15 cellular contexts compared by ENCODE assay signal in genomic region chr4:56861365-56861764, GRCh38. TPM values are rescaled to one million over a fixed set of nuclear protein-coding genes. Genes with fewer than 3 reads are reported as not detected.
DNase-seq lines count a peak whose midpoint lies in the region; ATAC-seq lines count a peak whose summit lies in the region.
"Had no signal": no experiment of that assay in that cellular context is flagged by ENCODE, and none has a peak within 500 bp of the region (broad histone marks: within the 10 kb centered on the region; RNA-seq: fewer than 3 reads in every experiment).

No MANE protein-coding gene starts in this region.

- 0 out of 2 replicates have a peak overlapping the region, but pooled peaks have one; percentile 13 for H3K27ac ChIP-seq in HUES64 (ENCODE audit: low read depth, low read length)
- H3K27ac ChIP-seq: adrenal gland, C4-2B, spleen, WERI-Rb-1 had no signal

- WGBS in HUES64, result 26% methylated on average over 1 of the region's 1 CpG

- no peak for ATAC-seq in GM19035 (IDR thresholded peaks at IDR 0.05; ENCODE audit: unreplicated experiment)
- ATAC-seq: left lobe of liver, Panc1 had no signal

- no peaks in the 10 kb centered on the region for H3K27me3 ChIP-seq in HUES64 (ENCODE audit: insufficient read depth, low read length)
- H3K27me3 ChIP-seq: adrenal gland, spleen had no signal

- H3K9me3 ChIP-seq in HUES64 (ENCODE audit: insufficient read depth, low read depth, low read length), result no peaks in the 10 kb centered on the region
- H3K9me3 ChIP-seq: adrenal gland, spleen had no signal

- no peak overlapping the region for H3K4me3 ChIP-seq in HUES64 (ENCODE audit: low read length)
- H3K4me3 ChIP-seq: adrenal gland, spleen had no signal

- DNase-seq in DMS79 (lab: John Stamatoyannopoulos, UW), result peak; percentile 18
- DNase-seq in DMS79 treated with DMSO at 0.1 percent for 48 hours (lab: John Stamatoyannopoulos, UW), result no peak
- DNase-seq in astrocyte of the hippocampus (ENCODE audit: low read depth, low spot score), result peak; percentile 65
- peak; percentile 56 for DNase-seq in kidney tubule cell (ENCODE audit: low spot score)
- no peak for DNase-seq in NCI-H1417 (lab: John Stamatoyannopoulos, UW)
- no peak for DNase-seq in stimulated activated CD4-positive, alpha-beta T cell treated with anti-CD3 and anti-CD28 coated beads, Interleukin-4, amount 100 ng/mL, for 24 hours
- DNase-seq: NCI-H187 treated with DMSO at 0.1 percent for 48 hours, spleen, WERI-Rb-1 had no signal

- H3K36me3 ChIP-seq in HUES64 (ENCODE audit: insufficient read depth, low read length), result no peaks in the 10 kb centered on the region
- H3K36me3 ChIP-seq: adrenal gland, spleen, WERI-Rb-1 had no signal

- H3K4me1 ChIP-seq in HUES64 (ENCODE audit: insufficient read depth, low read length), result peaks cover 6% of the 10 kb centered on the region
- H3K4me1 ChIP-seq: adrenal gland, spleen had no signal

- no peak overlapping the region for H3K9ac ChIP-seq in HUES64 (ENCODE audit: low read depth, low read length)

RNA-seq across cellular contexts. Expression of gene SPINK2, which starts 39.9 kb away (rescaled TPM):
- 1.3 TPM for polyA plus RNA-seq in HUES64 (2013, experiment 1 of 2)
- polyA plus RNA-seq in HUES64 (2013, experiment 2 of 2), result 0.89 TPM
- polyA plus RNA-seq: adrenal gland had no signal

RNA-seq across cellular contexts. Expression of gene REST, which starts 46.3 kb away (rescaled TPM):
- 24.7 TPM for polyA plus RNA-seq in HUES64 (2013, experiment 1 of 2)
- polyA plus RNA-seq in HUES64 (2013, experiment 2 of 2), result 26.2 TPM

Comparison
In these comparisons a context has a peak if more than half of its experiments do, and no peak if none do; other contexts are left out.
1. DNase-seq: peak in DMS79 (single experiment), astrocyte of the hippocampus (single experiment) and kidney tubule cell (single experiment); none in DMS79 treated with DMSO at 0.1 percent for 48 hours (single experiment), NCI-H1417 (0 of 3) and stimulated activated CD4-positive, alpha-beta T cell treated with anti-CD3 and anti-CD28 coated beads, Interleukin-4, amount 100 ng/mL, for 24 hours (single experiment).